11 cellular contexts compared by ENCODE assay signal in the genomic region with DNA sequence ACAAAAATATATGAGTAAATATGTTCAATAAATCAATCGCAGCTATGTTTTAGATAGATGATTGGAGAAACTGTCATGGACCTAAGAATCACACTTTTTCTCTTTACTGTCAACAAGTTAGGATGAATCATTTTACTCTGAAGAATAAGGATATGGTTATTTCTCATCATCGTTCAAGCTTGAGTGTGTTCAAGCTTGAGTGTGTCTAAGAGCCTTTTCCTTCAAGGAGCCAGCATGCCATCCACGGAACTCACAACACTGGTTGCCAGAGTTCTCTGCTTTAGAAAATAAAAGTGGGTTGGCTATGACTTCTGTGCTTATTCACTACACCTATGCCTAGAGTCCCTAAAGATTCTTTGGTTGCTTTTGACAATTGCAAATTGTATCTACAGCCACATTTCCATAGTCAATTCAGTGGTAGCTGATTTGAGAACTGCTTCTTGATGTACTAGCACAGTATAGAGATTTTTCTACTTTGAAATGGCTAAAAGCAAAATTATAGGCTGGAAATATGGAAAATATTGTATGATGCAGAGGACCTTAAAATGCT. TPM values are rescaled to one million over a fixed set of nuclear protein-coding genes. Genes with fewer than 3 reads are reported as not detected.
DNase-seq lines count a peak whose midpoint lies in the region; ATAC-seq, FAIRE-seq and TF ChIP-seq lines count a peak whose summit lies in the region.
"Had no signal": no experiment of that assay in that cellular context is flagged by ENCODE, and none has a peak within 500 bp of the region (broad histone marks: within the 10 kb centered on the region; RNA-seq: fewer than 3 reads in every experiment).

No MANE protein-coding gene starts in this region.

- H3K9me3 Mint-ChIP-seq in activated naive CD8-positive, alpha-beta T cell treated with anti-CD3 and anti-CD28 coated beads for 36 hours, result peaks cover 2% of the 10 kb centered on the region
- H3K9me3 Mint-ChIP-seq: activated T-cell treated with anti-CD3 and anti-CD28 coated beads, Interleukin-2, amount 50 U/mL, for 4 hours had no signal

- H3K27me3 Mint-ChIP-seq in activated naive CD8-positive, alpha-beta T cell treated with anti-CD3 and anti-CD28 coated beads for 36 hours, result no peaks in the 10 kb centered on the region

- H3K27me3 ChIP-seq in ACC112 (ENCODE audit: insufficient read depth, low read length), result no peaks in the 10 kb centered on the region; the same call in 1 of the 2 replicates
- no peaks in the 10 kb centered on the region for H3K27me3 ChIP-seq in upper lobe of right lung

- TF ChIP-seq CTCF in upper lobe of right lung (IDR thresholded peaks at IDR 0.05), result no peak

- H3K27ac ChIP-seq in ACC112 (ENCODE audit: low read depth, low read length), result 0 out of 2 replicates have a peak overlapping the region, but pooled peaks have one; percentile 12
- no peak overlapping the region for H3K27ac ChIP-seq in upper lobe of right lung

- H3K4me3 ChIP-seq in ACC112 (ENCODE audit: low read depth, low read length) (peak overlapping the region; percentile 76), upper lobe of right lung (no peak overlapping the region)

- H3K79me2 ChIP-seq in ACC112 (ENCODE audit: control insufficient read depth, insufficient read depth, low read length, unreplicated experiment), result no peaks in the 10 kb centered on the region

- H3K4me1 Mint-ChIP-seq in activated naive CD8-positive, alpha-beta T cell treated with anti-CD3 and anti-CD28 coated beads for 36 hours, result peaks cover 14% of the 10 kb centered on the region

- H3K36me3 ChIP-seq in ACC112 (ENCODE audit: insufficient read depth, low read length) (no peaks in the 10 kb centered on the region), upper lobe of right lung (no peaks in the 10 kb centered on the region)

- peaks cover 9% of the 10 kb centered on the region for H3K4me1 ChIP-seq in ACC112 (ENCODE audit: control insufficient read depth, insufficient read depth, low read length, unreplicated experiment)
- no peaks in the 10 kb centered on the region for H3K4me1 ChIP-seq in upper lobe of right lung

- H3K9me3 ChIP-seq in upper lobe of right lung, result no peaks in the 10 kb centered on the region

- DNase-seq in GM18507 (ENCODE audit: extremely low spot score, insufficient read length, low read depth) (no peak), medulla oblongata (ENCODE audit: extremely low spot score) (peak; percentile 7), dermis blood vessel endothelial cell (no peak), upper lobe of right lung (no peak), retina (no peak)
- DNase-seq in activated naive CD8-positive, alpha-beta T cell treated with anti-CD3 and anti-CD28 coated beads for 36 hours, result no peak
- DNase-seq: activated T-cell treated with anti-CD3 and anti-CD28 coated beads, Interleukin-2, amount 50 U/mL, for 4 hours; T1000 had no signal

- ATAC-seq in upper lobe of right lung, result no peak
- no peak for ATAC-seq in GM21367 (IDR thresholded peaks at IDR 0.05; ENCODE audit: unreplicated experiment)

- no peaks in the 10 kb centered on the region for H3K36me3 Mint-ChIP-seq in activated naive CD8-positive, alpha-beta T cell treated with anti-CD3 and anti-CD28 coated beads for 36 hours

- H3K27ac Mint-ChIP-seq in activated naive CD8-positive, alpha-beta T cell treated with anti-CD3 and anti-CD28 coated beads for 36 hours, result peak overlapping the region; percentile 95

- FAIRE-seq in GM18507 (lab: Jason Lieb, UNC), result peak; percentile 26

- peak overlapping the region; percentile 81 for H3K4me3 Mint-ChIP-seq in activated naive CD8-positive, alpha-beta T cell treated with anti-CD3 and anti-CD28 coated beads for 36 hours

- no peak overlapping the region for H2AFZ ChIP-seq in ACC112 (ENCODE audit: low read length, unreplicated experiment)

- intact Hi-C loops in upper lobe of right lung (cut with DNase I), result no loop called here

RNA-seq across cellular contexts. Expression of a gene that starts 58.1 kb away (rescaled TPM):
- not detected for total RNA-seq in activated naive CD8-positive, alpha-beta T cell treated with anti-CD3 and anti-CD28 coated beads for 36 hours
- total RNA-seq in dermis blood vessel endothelial cell (under 0.01 TPM in 1 of 2 replicates, not detected in the other), upper lobe of right lung (109 TPM)
- total RNA-seq: activated T-cell treated with anti-CD3 and anti-CD28 coated beads, Interleukin-2, amount 50 U/mL, for 4 hours; dermis microvascular lymphatic vessel endothelial cell had no signal

Comparison
In these comparisons a context has a peak if more than half of its experiments do, and no peak if none do; other contexts are left out.
1. RNA of a gene that starts 58.1 kb away (total RNA-seq): 109 TPM in upper lobe of right lung (single experiment); not detected in activated naive CD8-positive, alpha-beta T cell treated with anti-CD3 and anti-CD28 coated beads for 36 hours and under 0.01 TPM in dermis blood vessel endothelial cell; every median in the first group is over 100 times any median in the second.